21 cellular contexts compared by ENCODE assay signal in the genomic region with DNA sequence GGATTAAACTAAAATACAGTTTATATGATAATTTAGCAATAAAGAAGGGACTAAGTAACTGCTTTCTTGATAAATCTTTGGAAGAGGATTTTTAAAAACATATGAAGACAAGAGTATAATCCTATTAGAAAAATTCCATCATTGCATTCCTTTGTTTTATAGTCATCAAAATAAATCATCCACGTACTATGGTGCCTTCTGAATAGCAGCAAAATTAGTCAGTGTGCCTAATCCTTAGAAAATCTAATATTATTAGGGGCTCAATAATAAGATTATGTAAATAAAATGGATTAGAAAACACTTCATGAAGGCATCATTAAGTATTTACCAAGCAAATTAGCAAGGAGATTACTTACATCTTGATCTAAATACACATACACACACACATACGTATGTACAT.
"Had no signal": no experiment of that assay in that cellular context is flagged by ENCODE, and none has a peak within 500 bp of the region (broad histone marks: within the 10 kb centered on the region; RNA-seq: fewer than 3 reads in every experiment).

No MANE protein-coding gene starts in this region.

- H3K9ac ChIP-seq: neural progenitor cell had no signal

- H3K4me3 Mint-ChIP-seq: activated CD4-positive, alpha-beta memory T cell treated with anti-CD3 and anti-CD28 coated beads for 36 hours; activated CD8-positive, alpha-beta memory T cell treated with anti-CD3 and anti-CD28 coated beads, Interleukin-2, amount 10 ng/mL, durations not matched to agents 7 days and 5 days; activated naive CD4-positive, alpha-beta T cell treated with anti-CD3 and anti-CD28 coated beads for 36 hours; naive B cell; neural progenitor cell; stimulated activated naive CD8-positive, alpha-beta T cell treated with anti-CD3 and anti-CD28 coated beads, Interleukin-15, amount 100 ng/mL, for 72 hours had no signal

- H3K4me3 ChIP-seq: coronary artery, esophagus squamous epithelium, gastroesophageal sphincter, heart right ventricle, neural progenitor cell, psoas muscle, thoracic aorta had no signal

- ATAC-seq: activated CD8-positive, alpha-beta memory T cell treated with anti-CD3 and anti-CD28 coated beads, Interleukin-2, amount 10 ng/mL, durations not matched to agents 7 days and 5 days; gastroesophageal sphincter; heart right ventricle; psoas muscle; sciatic nerve; stimulated activated naive CD8-positive, alpha-beta T cell treated with anti-CD3 and anti-CD28 coated beads, Interleukin-15, amount 100 ng/mL, for 72 hours had no signal

- H3K27ac Mint-ChIP-seq: activated CD4-positive, alpha-beta memory T cell treated with anti-CD3 and anti-CD28 coated beads for 36 hours; activated CD8-positive, alpha-beta memory T cell treated with anti-CD3 and anti-CD28 coated beads, Interleukin-2, amount 10 ng/mL, durations not matched to agents 7 days and 5 days; activated naive CD4-positive, alpha-beta T cell treated with anti-CD3 and anti-CD28 coated beads for 36 hours; activated T-helper 2 cell treated with anti-CD3 and anti-CD28 coated beads, Interferon-gamma antibody, Interleukin-2, Interleukin-4, amounts not matched to agents 10 μg/mL and 5 μg/mL and 100 μg/mL, durations not matched to agents 14 hours and 24 hours and 36 hours; naive B cell; neural progenitor cell; stimulated activated naive CD8-positive, alpha-beta T cell treated with anti-CD3 and anti-CD28 coated beads, Interleukin-15, amount 100 ng/mL, for 72 hours had no signal

- H3K4me2 ChIP-seq: neural progenitor cell had no signal

- H3K27me3 Mint-ChIP-seq: activated CD4-positive, alpha-beta memory T cell treated with anti-CD3 and anti-CD28 coated beads for 36 hours; activated CD8-positive, alpha-beta memory T cell treated with anti-CD3 and anti-CD28 coated beads, Interleukin-2, amount 10 ng/mL, durations not matched to agents 7 days and 5 days; naive B cell; stimulated activated naive CD8-positive, alpha-beta T cell treated with anti-CD3 and anti-CD28 coated beads, Interleukin-15, amount 100 ng/mL, for 72 hours had no signal

- H3K9me3 ChIP-seq: esophagus squamous epithelium, gastroesophageal sphincter, psoas muscle, thoracic aorta had no signal

- H3K4me1 Mint-ChIP-seq: activated CD8-positive, alpha-beta memory T cell treated with anti-CD3 and anti-CD28 coated beads, Interleukin-2, amount 10 ng/mL, durations not matched to agents 7 days and 5 days; naive B cell; neural progenitor cell; stimulated activated naive CD8-positive, alpha-beta T cell treated with anti-CD3 and anti-CD28 coated beads, Interleukin-15, amount 100 ng/mL, for 72 hours had no signal

- H3K27ac ChIP-seq: coronary artery, esophagus squamous epithelium, gastroesophageal sphincter, heart right ventricle, neural progenitor cell, psoas muscle, thoracic aorta, WERI-Rb-1 had no signal

- H3K36me3 Mint-ChIP-seq: activated CD4-positive, alpha-beta memory T cell treated with anti-CD3 and anti-CD28 coated beads for 36 hours; activated CD8-positive, alpha-beta memory T cell treated with anti-CD3 and anti-CD28 coated beads, Interleukin-2, amount 10 ng/mL, durations not matched to agents 7 days and 5 days; naive B cell; neural progenitor cell had no signal

- H3K27me3 ChIP-seq: esophagus squamous epithelium, gastroesophageal sphincter, heart right ventricle, neural progenitor cell had no signal

- H3K36me3 ChIP-seq: esophagus squamous epithelium, gastroesophageal sphincter, heart right ventricle, neural progenitor cell, thoracic aorta, WERI-Rb-1 had no signal

- H3K4me1 ChIP-seq: esophagus squamous epithelium, gastroesophageal sphincter, heart right ventricle, neural progenitor cell, psoas muscle had no signal

- H3K9me3 Mint-ChIP-seq: activated CD4-positive, alpha-beta memory T cell treated with anti-CD3 and anti-CD28 coated beads for 36 hours; activated naive CD4-positive, alpha-beta T cell treated with anti-CD3 and anti-CD28 coated beads for 36 hours; activated T-helper 2 cell treated with anti-CD3 and anti-CD28 coated beads, Interferon-gamma antibody, Interleukin-2, Interleukin-4, amounts not matched to agents 10 μg/mL and 5 μg/mL and 100 μg/mL, durations not matched to agents 14 hours and 24 hours and 36 hours; neural progenitor cell; stimulated activated naive CD8-positive, alpha-beta T cell treated with anti-CD3 and anti-CD28 coated beads, Interleukin-15, amount 100 ng/mL, for 72 hours had no signal

- H2AFZ ChIP-seq: neural progenitor cell had no signal

- DNase-seq: activated CD4-positive, alpha-beta memory T cell treated with anti-CD3 and anti-CD28 coated beads for 36 hours; activated CD8-positive, alpha-beta memory T cell treated with anti-CD3 and anti-CD28 coated beads, Interleukin-2, amount 10 ng/mL, durations not matched to agents 7 days and 5 days; activated naive CD4-positive, alpha-beta T cell treated with anti-CD3 and anti-CD28 coated beads for 36 hours; activated T-cell treated with anti-CD3 and anti-CD28 coated beads, Interleukin-2, amount 50 U/mL, for 1 hour; caudate nucleus; esophagus squamous epithelium; heart right ventricle; islet precursor cell; midbrain; naive B cell; psoas muscle; stimulated activated CD4-positive, alpha-beta T cell treated with anti-CD3 and anti-CD28 coated beads, Interleukin-1b, Interleukin-23, amount 100 ng/mL, for 48 hours; stimulated activated naive CD8-positive, alpha-beta T cell treated with anti-CD3 and anti-CD28 coated beads, Interleukin-15, amount 100 ng/mL, for 72 hours; T-helper 1 cell; WERI-Rb-1 had no signal
